9 cellular contexts compared by ENCODE assay signal in the genomic region with DNA sequence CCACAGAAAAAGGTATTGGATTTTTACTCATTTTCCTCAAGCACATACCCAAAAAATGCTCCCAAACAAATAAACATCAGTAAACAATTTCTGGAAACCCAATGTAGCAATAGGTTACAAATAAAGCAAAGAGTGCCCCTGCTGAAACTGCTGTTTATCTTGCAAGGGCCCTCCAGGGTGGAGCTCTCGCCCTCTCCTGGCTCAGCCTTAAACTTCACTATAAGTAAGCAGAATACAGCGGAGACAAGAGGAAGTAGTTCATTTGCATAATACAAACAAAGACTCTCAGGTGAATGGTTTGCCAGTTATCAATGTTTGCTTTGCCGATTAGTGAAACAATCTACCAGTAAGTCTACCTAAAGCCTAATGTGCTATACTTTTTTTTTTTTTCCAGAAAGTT.
DNase-seq lines count a peak whose midpoint lies in the region; ATAC-seq and TF ChIP-seq lines count a peak whose summit lies in the region.
"Had no signal": no experiment of that assay in that cellular context is flagged by ENCODE, and none has a peak within 500 bp of the region (broad histone marks: within the 10 kb centered on the region; RNA-seq: fewer than 3 reads in every experiment).

No MANE protein-coding gene starts in this region.

- DNase-seq in DMS 273 (lab: John Stamatoyannopoulos, UW; ENCODE audit: unreplicated experiment): peak; percentile 41
- DNase-seq in DMS 273 treated with DMSO at 0.1 percent for 48 hours (lab: John Stamatoyannopoulos, UW): no peak
- DNase-seq in NCI-H526 (lab: John Stamatoyannopoulos, UW): peak; percentile 56 to 67
- peak; percentile 28 for DNase-seq in left kidney (ENCODE audit: low read depth, low spot score)
- no peak for DNase-seq in NCI-H1694 (lab: John Stamatoyannopoulos, UW)

- H3K9me3 ChIP-seq in HEK293 (ENCODE audit: control insufficient read depth, insufficient read depth, low read depth, low read length): no peaks in the 10 kb centered on the region

- no peak overlapping the region for H3K27ac ChIP-seq in HEK293 (ENCODE audit: extremely low read depth, low read depth, low read length)

- H3K36me3 ChIP-seq in HEK293 (ENCODE audit: control insufficient read depth in 2 of 2, insufficient read depth in 1 of 2, low read length in 2 of 2): no peaks in the 10 kb centered on the region

- TF ChIP-seq CTCF in HEK293 (tag by site-specific recombination; IDR thresholded peaks at IDR 0.05): peak; percentile 55

- H3K4me3 ChIP-seq in HEK293 (ENCODE audit: low read depth, low read length): no peak overlapping the region
- H3K4me3 ChIP-seq: lung had no signal

- H3K4me1 ChIP-seq in HEK293 (ENCODE audit: control insufficient read depth, insufficient read depth, low read length): no peaks in the 10 kb centered on the region

- POLR2A ChIA-PET in HEK293 (lab: Yijun Ruan, JAX): no interaction called here

- CTCF ChIA-PET in HEK293 (lab: Yijun Ruan, JAX): interaction anchor here (1.2 to 1.4 kb wide), 2 partner anchors 65 to 143 kb away, joined by 3 read pairs; no protein-coding TSS in a partner anchor

- ATAC-seq in HG03025 (IDR thresholded peaks at IDR 0.05; ENCODE audit: low FRiP score, unreplicated experiment) (no peak), HG02970 (IDR thresholded peaks at IDR 0.05; ENCODE audit: low FRiP score, unreplicated experiment) (no peak)

TF ChIP-seq in HEK293, 187 proteins besides CTCF, POLR2A, EP300 and RAD21:
- TF ChIP-seq MEIS1 (CRISPR knock-in tag; IDR thresholded peaks at IDR 0.05; ENCODE audit: borderline replicate concordance) (no peak), ZNF654 (tag by site-specific recombination; IDR thresholded peaks at IDR 0.05; ENCODE audit: low read depth) (0 out of 2 replicates have a peak, but pooled peaks have one; percentile 5), ZNF544 (tag by site-specific recombination; IDR thresholded peaks at IDR 0.05) (no peak)
- TF ChIP-seq, protein P1, sequence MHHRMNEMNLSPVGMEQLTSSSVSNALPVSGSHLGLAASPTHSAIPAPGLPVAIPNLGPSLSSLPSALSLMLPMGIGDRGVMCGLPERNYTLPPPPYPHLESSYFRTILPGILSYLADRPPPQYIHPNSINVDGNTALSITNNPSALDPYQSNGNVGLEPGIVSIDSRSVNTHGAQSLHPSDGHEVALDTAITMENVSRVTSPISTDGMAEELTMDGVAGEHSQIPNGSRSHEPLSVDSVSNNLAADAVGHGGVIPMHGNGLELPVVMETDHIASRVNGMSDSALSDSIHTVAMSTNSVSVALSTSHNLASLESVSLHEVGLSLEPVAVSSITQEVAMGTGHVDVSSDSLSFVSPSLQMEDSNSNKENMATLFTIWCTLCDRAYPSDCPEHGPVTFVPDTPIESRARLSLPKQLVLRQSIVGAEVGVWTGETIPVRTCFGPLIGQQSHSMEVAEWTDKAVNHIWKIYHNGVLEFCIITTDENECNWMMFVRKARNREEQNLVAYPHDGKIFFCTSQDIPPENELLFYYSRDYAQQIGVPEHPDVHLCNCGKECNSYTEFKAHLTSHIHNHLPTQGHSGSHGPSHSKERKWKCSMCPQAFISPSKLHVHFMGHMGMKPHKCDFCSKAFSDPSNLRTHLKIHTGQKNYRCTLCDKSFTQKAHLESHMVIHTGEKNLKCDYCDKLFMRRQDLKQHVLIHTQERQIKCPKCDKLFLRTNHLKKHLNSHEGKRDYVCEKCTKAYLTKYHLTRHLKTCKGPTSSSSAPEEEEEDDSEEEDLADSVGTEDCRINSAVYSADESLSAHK (tag by site-specific recombination; IDR thresholded peaks at IDR 0.05): peak; percentile 73
- TF ChIP-seq, protein P2, sequence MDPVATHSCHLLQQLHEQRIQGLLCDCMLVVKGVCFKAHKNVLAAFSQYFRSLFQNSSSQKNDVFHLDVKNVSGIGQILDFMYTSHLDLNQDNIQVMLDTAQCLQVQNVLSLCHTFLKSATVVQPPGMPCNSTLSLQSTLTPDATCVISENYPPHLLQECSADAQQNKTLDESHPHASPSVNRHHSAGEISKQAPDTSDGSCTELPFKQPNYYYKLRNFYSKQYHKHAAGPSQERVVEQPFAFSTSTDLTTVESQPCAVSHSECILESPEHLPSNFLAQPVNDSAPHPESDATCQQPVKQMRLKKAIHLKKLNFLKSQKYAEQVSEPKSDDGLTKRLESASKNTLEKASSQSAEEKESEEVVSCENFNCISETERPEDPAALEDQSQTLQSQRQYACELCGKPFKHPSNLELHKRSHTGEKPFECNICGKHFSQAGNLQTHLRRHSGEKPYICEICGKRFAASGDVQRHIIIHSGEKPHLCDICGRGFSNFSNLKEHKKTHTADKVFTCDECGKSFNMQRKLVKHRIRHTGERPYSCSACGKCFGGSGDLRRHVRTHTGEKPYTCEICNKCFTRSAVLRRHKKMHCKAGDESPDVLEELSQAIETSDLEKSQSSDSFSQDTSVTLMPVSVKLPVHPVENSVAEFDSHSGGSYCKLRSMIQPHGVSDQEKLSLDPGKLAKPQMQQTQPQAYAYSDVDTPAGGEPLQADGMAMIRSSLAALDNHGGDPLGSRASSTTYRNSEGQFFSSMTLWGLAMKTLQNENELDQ (tag by site-specific recombination; IDR thresholded peaks at IDR 0.05; ENCODE audit: low read depth): no peak

Comparison
In these comparisons a context has a peak if more than half of its experiments do, and no peak if none do; other contexts are left out.
1. DNase-seq: peak in DMS 273 (single experiment), NCI-H526 (2 of 2) and left kidney (single experiment); none in DMS 273 treated with DMSO at 0.1 percent for 48 hours (single experiment) and NCI-H1694 (single experiment).